Comparison of ENCODE assay signal across 8 cellular contexts in genomic region chr11:27472398-27473016, GRCh38. TPM values are rescaled to one million over a fixed set of nuclear protein-coding genes. Genes with fewer than 3 reads are reported as not detected.
DNase-seq lines count a peak whose midpoint lies in the region; ATAC-seq lines count a peak whose summit lies in the region.

Gene LGR4, minus strand, starts transcription at chr11:27472790. Its CDS starts 488 bp downstream, at chr11:27472302.

- no peaks in the 10 kb centered on the region for H3K36me3 ChIP-seq in ACC112 (ENCODE audit: insufficient read depth, low read length)

- DNase-seq in NCI-H460 (ENCODE audit: extremely low read depth, low read depth) (peak; percentile 93), kidney glomerular epithelial cell (lab: John Stamatoyannopoulos, UW) (peak; percentile 92)
- peak; percentile 65 to 67 for DNase-seq in activated CD4-positive, alpha-beta T cell treated with anti-CD3 and anti-CD28 coated beads for 4 hours
- DNase-seq in stimulated activated CD4-positive, alpha-beta T cell treated with anti-CD3 and anti-CD28 coated beads, Interleukin-15, amount 100 ng/mL, for 24 hours = peak; percentile 79

- peak within 1 kb of the TSS; percentile 93 for H3K4me3 ChIP-seq in ACC112 (ENCODE audit: low read depth, low read length)

- ATAC-seq in GM19023 (IDR thresholded peaks at IDR 0.05; ENCODE audit: unreplicated experiment) (peak; percentile 87), HG03280 (IDR thresholded peaks at IDR 0.05; ENCODE audit: unreplicated experiment) (peak; percentile 82)

- H3K27me3 ChIP-seq in ACC112 (ENCODE audit: insufficient read depth, low read length) = no peaks in the 10 kb centered on the region

- peak within 1 kb of the TSS; percentile 95 for H2AFZ ChIP-seq in ACC112 (ENCODE audit: low read length, unreplicated experiment)

- peaks cover 5% of the 10 kb centered on the region for H3K79me2 ChIP-seq in ACC112 (ENCODE audit: control insufficient read depth, insufficient read depth, low read length, unreplicated experiment)

- H3K27ac ChIP-seq in ACC112 (ENCODE audit: low read depth, low read length) (no peak within 1 kb of the TSS), cingulate gyrus (ENCODE audit: low read depth, low read length) (peak within 1 kb of the TSS; percentile 66)

- H3K4me1 ChIP-seq in ACC112 (ENCODE audit: control insufficient read depth, insufficient read depth, low read length, unreplicated experiment) = peaks cover 33% of the 10 kb centered on the region

RNA-seq across cellular contexts. Expression of gene LGR4, which starts in this region (rescaled TPM):
- 54.0 and 59.8 TPM in 2 replicates for total RNA-seq in NCI-H460 (2014; rRNA removed; shearing (Covaris generic))
- polyA plus RNA-seq in NCI-H460 (2014; cell fraction: nucleus; rRNA removed) = 48.6 and 53.0 TPM in 2 replicates
